Comparison of ENCODE assay signal across 1 cellular context in the genomic region with DNA sequence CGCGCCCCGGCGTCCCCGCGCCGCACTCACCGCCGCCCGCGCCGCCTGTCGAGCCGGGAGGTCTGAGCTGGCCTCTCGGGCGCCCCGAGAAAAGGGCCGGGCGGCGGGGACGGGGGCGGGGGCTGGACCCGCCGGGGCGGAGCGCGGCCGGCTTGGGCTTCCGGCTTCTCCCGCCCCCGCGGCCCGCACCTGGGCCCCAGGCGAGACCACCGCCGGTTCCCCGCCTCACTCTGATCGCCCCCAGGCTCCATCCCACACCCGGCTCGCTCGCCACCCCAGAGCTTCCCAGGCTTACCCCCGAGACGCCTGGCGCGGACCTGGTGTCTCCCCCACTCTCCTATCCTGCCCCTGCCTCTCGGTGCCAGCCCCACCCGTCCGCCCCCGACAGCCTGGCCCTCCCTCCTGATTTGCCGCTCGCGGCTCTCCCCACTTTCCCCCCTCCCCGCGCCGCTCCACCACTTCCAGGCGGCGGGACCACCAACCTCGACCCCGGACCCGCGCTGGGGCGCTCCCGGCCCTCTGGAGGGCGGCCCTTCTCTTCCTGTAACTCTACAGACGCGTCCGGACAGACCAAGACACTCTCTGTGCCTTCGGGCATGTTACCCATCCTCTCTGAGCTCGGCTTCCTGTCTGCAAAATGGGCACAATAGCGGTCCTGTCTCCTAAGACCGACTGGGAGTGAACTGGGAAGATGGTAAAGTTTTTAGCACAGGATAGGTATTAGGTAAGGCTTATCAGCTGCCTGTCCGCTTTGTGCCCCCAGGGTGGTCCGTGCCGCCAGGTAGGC.
TF ChIP-seq lines count a peak whose summit lies in the region.

A gene (minus strand): TSS at position 64 of the 787 bp plus-strand sequence. CDS start 30,189 bp downstream, outside the sequence.

TF ChIP-seq in K562, 482 proteins besides CTCF, POLR2A, EP300 and RAD21 (continued from another document and continues in another):
- TF ChIP-seq MYBL2 (IDR thresholded peaks at IDR 0.05; ENCODE audit: low read depth) (no peak), MYBL2 (CRISPR knock-in tag; IDR thresholded peaks at IDR 0.05; ENCODE audit: borderline replicate concordance) (no peak), ATF1 (CRISPR knock-in tag; IDR thresholded peaks at IDR 0.05) (no peak), ATF1 (tag; IDR thresholded peaks at IDR 0.05) (no peak), RFX5 (IDR thresholded peaks at IDR 0.05; ENCODE audit: low read depth, low read length) (no peak), SMAD2 (IDR thresholded peaks at IDR 0.05; ENCODE audit: low read depth, low read length) (no peak), NCOA4 (IDR thresholded peaks at IDR 0.05; ENCODE audit: partially characterized antibody) (no peak), MTA3 (IDR thresholded peaks at IDR 0.05; ENCODE audit: borderline replicate concordance) (no peak), RUNX1 (IDR thresholded peaks at IDR 0.05; ENCODE audit: low read depth) (no peak), RBFOX2 (IDR thresholded peaks at IDR 0.05; ENCODE audit: low read depth, low read length) (peak; percentile 53; the same call in 1 of the 2 replicates), CBFA2T2 (conservative IDR thresholded peaks at IDR 0.05) (no peak), TRIM28 (IDR thresholded peaks at IDR 0.05) (no peak), ZBTB8A (IDR thresholded peaks at IDR 0.05; ENCODE audit: partially characterized antibody) (no peak), ZNF140 (CRISPR knock-in tag; IDR thresholded peaks at IDR 0.05) (no peak), HDGF (IDR thresholded peaks at IDR 0.05) (no peak), CCNT2 (IDR thresholded peaks at IDR 0.05; ENCODE audit: borderline replicate concordance, extremely low read depth, insufficient read length, low read depth, low read length) (no peak), ZZZ3 (IDR thresholded peaks at IDR 0.05) (no peak), MCM7 (IDR thresholded peaks at IDR 0.05) (no peak), MEF2D (tag; conservative IDR thresholded peaks at IDR 0.05; ENCODE audit: low read depth) (no peak), ZEB2 (IDR thresholded peaks at IDR 0.05) (no peak), PPARD (CRISPR knock-in tag; IDR thresholded peaks at IDR 0.05) (no peak), TOE1 (IDR thresholded peaks at IDR 0.05; ENCODE audit: borderline replicate concordance) (no peak), TOE1 (CRISPR knock-in tag; IDR thresholded peaks at IDR 0.05; ENCODE audit: borderline replicate concordance, low read depth) (no peak), CAMTA2 (CRISPR knock-in tag; conservative IDR thresholded peaks at IDR 0.05) (no peak), TRIM24 (IDR thresholded peaks at IDR 0.05) (no peak), ARID2 (IDR thresholded peaks at IDR 0.05) (no peak), ZNF41 (CRISPR knock-in tag; conservative IDR thresholded peaks at IDR 0.05) (no peak), SREBF2 (CRISPR knock-in tag; IDR thresholded peaks at IDR 0.05) (no peak), U2AF2 (optimal IDR thresholded peaks at IDR 0.05; ENCODE audit: low read depth, low read length) (no peak), SNRNP70 (optimal IDR thresholded peaks at IDR 0.05; ENCODE audit: low read depth, low read length) (no peak), POLR2AphosphoS2 (IDR thresholded peaks at IDR 0.05; ENCODE audit: low read length) (no peak), EGR1 (conservative IDR thresholded peaks at IDR 0.05) (peak; percentile 78), NFYB (IDR thresholded peaks at IDR 0.05; ENCODE audit: extremely low read depth, insufficient read length) (no peak), FOSL1 (tag; conservative IDR thresholded peaks at IDR 0.05) (no peak), GABPA (tag; conservative IDR thresholded peaks at IDR 0.05; ENCODE audit: low read depth) (peak; percentile 71), ZNF707 (CRISPR knock-in tag; conservative IDR thresholded peaks at IDR 0.05) (no peak), MTA2 (IDR thresholded peaks at IDR 0.05; ENCODE audit: low read depth) (no peak), ZNF146 (CRISPR knock-in tag; IDR thresholded peaks at IDR 0.05; ENCODE audit: unreplicated experiment) (no peak), MECOM (CRISPR knock-in tag; IDR thresholded peaks at IDR 0.05) (no peak), SLC30A9 (CRISPR knock-in tag; IDR thresholded peaks at IDR 0.05) (no peak), GATAD2A (IDR thresholded peaks at IDR 0.05) (no peak), CTBP1 (IDR thresholded peaks at IDR 0.05; ENCODE audit: borderline replicate concordance) (no peak), SAFB (IDR thresholded peaks at IDR 0.05; ENCODE audit: borderline replicate concordance, low read depth, low read length) (no peak), BRD4 (IDR thresholded peaks at IDR 0.05) (no peak), NR3C1 (CRISPR knock-in tag; IDR thresholded peaks at IDR 0.05) (no peak), SMARCC2 (IDR thresholded peaks at IDR 0.05; ENCODE audit: low read depth) (no peak), RNF2 (IDR thresholded peaks at IDR 0.05) (no peak)
- TF ChIP-seq, protein P1, sequence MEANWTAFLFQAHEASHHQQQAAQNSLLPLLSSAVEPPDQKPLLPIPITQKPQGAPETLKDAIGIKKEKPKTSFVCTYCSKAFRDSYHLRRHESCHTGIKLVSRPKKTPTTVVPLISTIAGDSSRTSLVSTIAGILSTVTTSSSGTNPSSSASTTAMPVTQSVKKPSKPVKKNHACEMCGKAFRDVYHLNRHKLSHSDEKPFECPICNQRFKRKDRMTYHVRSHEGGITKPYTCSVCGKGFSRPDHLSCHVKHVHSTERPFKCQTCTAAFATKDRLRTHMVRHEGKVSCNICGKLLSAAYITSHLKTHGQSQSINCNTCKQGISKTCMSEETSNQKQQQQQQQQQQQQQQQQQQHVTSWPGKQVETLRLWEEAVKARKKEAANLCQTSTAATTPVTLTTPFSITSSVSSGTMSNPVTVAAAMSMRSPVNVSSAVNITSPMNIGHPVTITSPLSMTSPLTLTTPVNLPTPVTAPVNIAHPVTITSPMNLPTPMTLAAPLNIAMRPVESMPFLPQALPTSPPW (CRISPR knock-in tag; IDR thresholded peaks at IDR 0.05), result peak; percentile 93
- TF ChIP-seq, protein P2, sequence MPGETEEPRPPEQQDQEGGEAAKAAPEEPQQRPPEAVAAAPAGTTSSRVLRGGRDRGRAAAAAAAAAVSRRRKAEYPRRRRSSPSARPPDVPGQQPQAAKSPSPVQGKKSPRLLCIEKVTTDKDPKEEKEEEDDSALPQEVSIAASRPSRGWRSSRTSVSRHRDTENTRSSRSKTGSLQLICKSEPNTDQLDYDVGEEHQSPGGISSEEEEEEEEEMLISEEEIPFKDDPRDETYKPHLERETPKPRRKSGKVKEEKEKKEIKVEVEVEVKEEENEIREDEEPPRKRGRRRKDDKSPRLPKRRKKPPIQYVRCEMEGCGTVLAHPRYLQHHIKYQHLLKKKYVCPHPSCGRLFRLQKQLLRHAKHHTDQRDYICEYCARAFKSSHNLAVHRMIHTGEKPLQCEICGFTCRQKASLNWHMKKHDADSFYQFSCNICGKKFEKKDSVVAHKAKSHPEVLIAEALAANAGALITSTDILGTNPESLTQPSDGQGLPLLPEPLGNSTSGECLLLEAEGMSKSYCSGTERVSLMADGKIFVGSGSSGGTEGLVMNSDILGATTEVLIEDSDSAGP (CRISPR knock-in tag; IDR thresholded peaks at IDR 0.05), result no peak
- TF ChIP-seq, protein P3, sequence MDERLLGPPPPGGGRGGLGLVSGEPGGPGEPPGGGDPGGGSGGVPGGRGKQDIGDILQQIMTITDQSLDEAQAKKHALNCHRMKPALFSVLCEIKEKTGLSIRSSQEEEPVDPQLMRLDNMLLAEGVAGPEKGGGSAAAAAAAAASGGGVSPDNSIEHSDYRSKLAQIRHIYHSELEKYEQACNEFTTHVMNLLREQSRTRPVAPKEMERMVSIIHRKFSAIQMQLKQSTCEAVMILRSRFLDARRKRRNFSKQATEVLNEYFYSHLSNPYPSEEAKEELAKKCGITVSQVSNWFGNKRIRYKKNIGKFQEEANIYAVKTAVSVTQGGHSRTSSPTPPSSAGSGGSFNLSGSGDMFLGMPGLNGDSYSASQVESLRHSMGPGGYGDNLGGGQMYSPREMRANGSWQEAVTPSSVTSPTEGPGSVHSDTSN (CRISPR knock-in tag; IDR thresholded peaks at IDR 0.05; ENCODE audit: low read depth), result no peak
- TF ChIP-seq, protein P3 (tag; conservative IDR thresholded peaks at IDR 0.05; ENCODE audit: low read depth), result no peak
- TF ChIP-seq, protein P4, sequence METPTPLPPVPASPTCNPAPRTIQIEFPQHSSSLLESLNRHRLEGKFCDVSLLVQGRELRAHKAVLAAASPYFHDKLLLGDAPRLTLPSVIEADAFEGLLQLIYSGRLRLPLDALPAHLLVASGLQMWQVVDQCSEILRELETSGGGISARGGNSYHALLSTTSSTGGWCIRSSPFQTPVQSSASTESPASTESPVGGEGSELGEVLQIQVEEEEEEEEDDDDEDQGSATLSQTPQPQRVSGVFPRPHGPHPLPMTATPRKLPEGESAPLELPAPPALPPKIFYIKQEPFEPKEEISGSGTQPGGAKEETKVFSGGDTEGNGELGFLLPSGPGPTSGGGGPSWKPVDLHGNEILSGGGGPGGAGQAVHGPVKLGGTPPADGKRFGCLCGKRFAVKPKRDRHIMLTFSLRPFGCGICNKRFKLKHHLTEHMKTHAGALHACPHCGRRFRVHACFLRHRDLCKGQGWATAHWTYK (CRISPR knock-in tag; IDR thresholded peaks at IDR 0.05), result 0 out of 2 replicates have a peak, but pooled peaks have one; percentile 27
- TF ChIP-seq, protein P5, sequence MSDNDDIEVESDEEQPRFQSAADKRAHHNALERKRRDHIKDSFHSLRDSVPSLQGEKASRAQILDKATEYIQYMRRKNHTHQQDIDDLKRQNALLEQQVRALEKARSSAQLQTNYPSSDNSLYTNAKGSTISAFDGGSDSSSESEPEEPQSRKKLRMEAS (CRISPR knock-in tag; IDR thresholded peaks at IDR 0.05), result no peak
- TF ChIP-seq, protein P6, sequence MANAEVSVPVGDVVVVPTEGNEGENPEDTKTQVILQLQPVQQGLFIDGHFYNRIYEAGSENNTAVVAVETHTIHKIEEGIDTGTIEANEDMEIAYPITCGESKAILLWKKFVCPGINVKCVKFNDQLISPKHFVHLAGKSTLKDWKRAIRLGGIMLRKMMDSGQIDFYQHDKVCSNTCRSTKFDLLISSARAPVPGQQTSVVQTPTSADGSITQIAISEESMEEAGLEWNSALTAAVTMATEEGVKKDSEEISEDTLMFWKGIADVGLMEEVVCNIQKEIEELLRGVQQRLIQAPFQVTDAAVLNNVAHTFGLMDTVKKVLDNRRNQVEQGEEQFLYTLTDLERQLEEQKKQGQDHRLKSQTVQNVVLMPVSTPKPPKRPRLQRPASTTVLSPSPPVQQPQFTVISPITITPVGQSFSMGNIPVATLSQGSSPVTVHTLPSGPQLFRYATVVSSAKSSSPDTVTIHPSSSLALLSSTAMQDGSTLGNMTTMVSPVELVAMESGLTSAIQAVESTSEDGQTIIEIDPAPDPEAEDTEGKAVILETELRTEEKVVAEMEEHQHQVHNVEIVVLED (CRISPR knock-in tag; IDR thresholded peaks at IDR 0.05), result no peak
- TF ChIP-seq, protein P7, sequence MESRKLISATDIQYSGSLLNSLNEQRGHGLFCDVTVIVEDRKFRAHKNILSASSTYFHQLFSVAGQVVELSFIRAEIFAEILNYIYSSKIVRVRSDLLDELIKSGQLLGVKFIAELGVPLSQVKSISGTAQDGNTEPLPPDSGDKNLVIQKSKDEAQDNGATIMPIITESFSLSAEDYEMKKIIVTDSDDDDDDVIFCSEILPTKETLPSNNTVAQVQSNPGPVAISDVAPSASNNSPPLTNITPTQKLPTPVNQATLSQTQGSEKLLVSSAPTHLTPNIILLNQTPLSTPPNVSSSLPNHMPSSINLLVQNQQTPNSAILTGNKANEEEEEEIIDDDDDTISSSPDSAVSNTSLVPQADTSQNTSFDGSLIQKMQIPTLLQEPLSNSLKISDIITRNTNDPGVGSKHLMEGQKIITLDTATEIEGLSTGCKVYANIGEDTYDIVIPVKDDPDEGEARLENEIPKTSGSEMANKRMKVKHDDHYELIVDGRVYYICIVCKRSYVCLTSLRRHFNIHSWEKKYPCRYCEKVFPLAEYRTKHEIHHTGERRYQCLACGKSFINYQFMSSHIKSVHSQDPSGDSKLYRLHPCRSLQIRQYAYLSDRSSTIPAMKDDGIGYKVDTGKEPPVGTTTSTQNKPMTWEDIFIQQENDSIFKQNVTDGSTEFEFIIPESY (CRISPR knock-in tag; IDR thresholded peaks at IDR 0.05), result no peak
- TF ChIP-seq, protein P8, sequence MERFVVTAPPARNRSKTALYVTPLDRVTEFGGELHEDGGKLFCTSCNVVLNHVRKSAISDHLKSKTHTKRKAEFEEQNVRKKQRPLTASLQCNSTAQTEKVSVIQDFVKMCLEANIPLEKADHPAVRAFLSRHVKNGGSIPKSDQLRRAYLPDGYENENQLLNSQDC (CRISPR knock-in tag; IDR thresholded peaks at IDR 0.05), result no peak
- TF ChIP-seq, protein P9, sequence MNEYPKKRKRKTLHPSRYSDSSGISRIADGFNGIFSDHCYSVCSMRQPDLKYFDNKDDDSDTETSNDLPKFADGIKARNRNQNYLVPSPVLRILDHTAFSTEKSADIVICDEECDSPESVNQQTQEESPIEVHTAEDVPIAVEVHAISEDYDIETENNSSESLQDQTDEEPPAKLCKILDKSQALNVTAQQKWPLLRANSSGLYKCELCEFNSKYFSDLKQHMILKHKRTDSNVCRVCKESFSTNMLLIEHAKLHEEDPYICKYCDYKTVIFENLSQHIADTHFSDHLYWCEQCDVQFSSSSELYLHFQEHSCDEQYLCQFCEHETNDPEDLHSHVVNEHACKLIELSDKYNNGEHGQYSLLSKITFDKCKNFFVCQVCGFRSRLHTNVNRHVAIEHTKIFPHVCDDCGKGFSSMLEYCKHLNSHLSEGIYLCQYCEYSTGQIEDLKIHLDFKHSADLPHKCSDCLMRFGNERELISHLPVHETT (CRISPR knock-in tag; conservative IDR thresholded peaks at IDR 0.05 in 1 of 2, IDR thresholded peaks at IDR 0.05 in 1 of 2), result peak in 1 of 2 experiments; percentile 87; a peak in 1 of 4 replicates
- TF ChIP-seq, protein P10, sequence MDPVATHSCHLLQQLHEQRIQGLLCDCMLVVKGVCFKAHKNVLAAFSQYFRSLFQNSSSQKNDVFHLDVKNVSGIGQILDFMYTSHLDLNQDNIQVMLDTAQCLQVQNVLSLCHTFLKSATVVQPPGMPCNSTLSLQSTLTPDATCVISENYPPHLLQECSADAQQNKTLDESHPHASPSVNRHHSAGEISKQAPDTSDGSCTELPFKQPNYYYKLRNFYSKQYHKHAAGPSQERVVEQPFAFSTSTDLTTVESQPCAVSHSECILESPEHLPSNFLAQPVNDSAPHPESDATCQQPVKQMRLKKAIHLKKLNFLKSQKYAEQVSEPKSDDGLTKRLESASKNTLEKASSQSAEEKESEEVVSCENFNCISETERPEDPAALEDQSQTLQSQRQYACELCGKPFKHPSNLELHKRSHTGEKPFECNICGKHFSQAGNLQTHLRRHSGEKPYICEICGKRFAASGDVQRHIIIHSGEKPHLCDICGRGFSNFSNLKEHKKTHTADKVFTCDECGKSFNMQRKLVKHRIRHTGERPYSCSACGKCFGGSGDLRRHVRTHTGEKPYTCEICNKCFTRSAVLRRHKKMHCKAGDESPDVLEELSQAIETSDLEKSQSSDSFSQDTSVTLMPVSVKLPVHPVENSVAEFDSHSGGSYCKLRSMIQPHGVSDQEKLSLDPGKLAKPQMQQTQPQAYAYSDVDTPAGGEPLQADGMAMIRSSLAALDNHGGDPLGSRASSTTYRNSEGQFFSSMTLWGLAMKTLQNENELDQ (CRISPR knock-in tag; IDR thresholded peaks at IDR 0.05; ENCODE audit: borderline replicate concordance), result no peak
